Comparison of ENCODE assay signal across 9 cellular contexts in the genomic region with DNA sequence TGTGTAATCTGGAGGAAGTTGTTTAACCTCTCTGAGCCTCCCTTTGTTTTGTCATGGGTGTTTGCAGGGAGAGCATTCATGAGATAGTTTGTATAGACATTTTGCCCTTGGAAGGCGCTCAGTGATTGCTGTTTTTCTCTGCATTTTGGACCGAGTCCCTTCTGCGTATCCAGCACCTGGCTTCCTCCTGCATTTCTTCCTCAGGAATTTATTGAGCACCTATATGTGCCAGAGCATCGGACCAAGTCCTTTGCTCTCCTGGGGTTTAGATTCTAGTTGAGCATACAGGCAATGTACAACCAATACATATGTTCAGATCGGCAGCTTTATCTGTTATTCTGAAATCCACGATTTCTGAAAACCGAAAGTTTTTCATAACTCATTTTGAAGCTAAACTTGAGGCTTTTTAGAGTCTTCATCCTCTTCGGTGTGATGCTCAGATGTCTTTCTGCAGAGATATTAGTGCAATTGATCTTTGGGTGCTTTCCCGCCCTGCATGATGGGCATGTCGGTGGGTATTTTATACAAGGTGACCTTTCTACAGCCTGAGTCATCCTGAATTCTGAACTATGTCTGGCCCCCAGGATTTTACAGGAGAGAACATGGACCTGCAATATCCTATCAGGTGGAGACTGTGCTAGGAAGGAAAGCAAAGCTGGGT. TPM values are rescaled to one million over a fixed set of nuclear protein-coding genes. Genes with fewer than 3 reads are reported as not detected.
DNase-seq lines count a peak whose midpoint lies in the region; ATAC-seq lines count a peak whose summit lies in the region.
"Had no signal": no experiment of that assay in that cellular context is flagged by ENCODE, and none has a peak within 500 bp of the region (broad histone marks: within the 10 kb centered on the region; RNA-seq: fewer than 3 reads in every experiment).

No MANE protein-coding gene starts in this region.

- WGBS in thymus, result 92% methylated on average over 10 of the region's 10 CpGs

- H3K27me3 Mint-ChIP-seq in activated CD4-positive, alpha-beta T cell treated with anti-CD3 and anti-CD28 coated beads for 36 hours, result no peaks in the 10 kb centered on the region
- no peaks in the 10 kb centered on the region for H3K27me3 Mint-ChIP-seq in activated naive CD4-positive, alpha-beta T cell treated with anti-CD3 and anti-CD28 coated beads, Interleukin-2, amount 50 U/mL, for 24 hours
- no peaks in the 10 kb centered on the region for H3K27me3 Mint-ChIP-seq in memory B cell

- peak overlapping the region; percentile 90 for H3K4me3 Mint-ChIP-seq in activated CD4-positive, alpha-beta T cell treated with anti-CD3 and anti-CD28 coated beads for 36 hours
- peak overlapping the region; percentile 93 for H3K4me3 Mint-ChIP-seq in activated naive CD4-positive, alpha-beta T cell treated with anti-CD3 and anti-CD28 coated beads, Interleukin-2, amount 50 U/mL, for 24 hours
- peak overlapping the region; percentile 67 for H3K4me3 Mint-ChIP-seq in memory B cell

- H3K9me3 ChIP-seq in thymus (ENCODE audit: control insufficient read depth), result no peaks in the 10 kb centered on the region

- no peaks in the 10 kb centered on the region for H3K9me3 Mint-ChIP-seq in activated CD4-positive, alpha-beta T cell treated with anti-CD3 and anti-CD28 coated beads for 36 hours (ENCODE audit: low read depth)
- no peaks in the 10 kb centered on the region for H3K9me3 Mint-ChIP-seq in activated naive CD4-positive, alpha-beta T cell treated with anti-CD3 and anti-CD28 coated beads, Interleukin-2, amount 50 U/mL, for 24 hours
- no peaks in the 10 kb centered on the region for H3K9me3 Mint-ChIP-seq in memory B cell

- CTCF ChIA-PET in activated CD4-positive, alpha-beta T cell treated with anti-CD3 and anti-CD28 coated beads for 36 hours (lab: Charles Lee), result interaction anchor here (0.7 to 5.6 kb wide), 22 partner anchors 10 to 138 kb away, joined by 3 to 80 read pairs (median 4); no protein-coding TSS in a partner anchor

- DNase-seq in activated CD4-positive, alpha-beta T cell treated with anti-CD3 and anti-CD28 coated beads for 36 hours, result peak; percentile 77
- DNase-seq in activated CD4-positive, alpha-beta T cell treated with anti-CD3 and anti-CD28 coated beads for 1 hour, result no peak
- DNase-seq in memory B cell (ENCODE audit: low spot score in 2 of 2) (no peak), germinal center (ENCODE audit: low spot score) (no peak), NCI-H82 treated with DMSO at 0.1 percent for 48 hours (lab: John Stamatoyannopoulos, UW; ENCODE audit: unreplicated experiment) (no peak)
- DNase-seq: NCI-H345 had no signal

- POLR2A ChIA-PET in activated CD4-positive, alpha-beta T cell treated with anti-CD3 and anti-CD28 coated beads for 36 hours (lab: Charles Lee), result interaction anchor here (0.6 to 6.1 kb wide), 24 partner anchors 9 to 1957 kb away, joined by 3 to 111 read pairs (median 4); a partner anchor contains a TSS

- no peaks in the 10 kb centered on the region for H3K36me3 ChIP-seq in thymus (ENCODE audit: control insufficient read depth, insufficient read depth)

- intact Hi-C loops in activated CD4-positive, alpha-beta T cell treated with anti-CD3 and anti-CD28 coated beads for 36 hours (cut with DNase I, micrococcal nuclease), result loop anchor here (1.0 to 5.0 kb wide), 13 partner anchors 49 to 720 kb away; a partner anchor contains a TSS

- peak overlapping the region; percentile 55 for H3K27ac ChIP-seq in thymus (ENCODE audit: low read depth)

- H3K4me1 ChIP-seq in thymus (ENCODE audit: control insufficient read depth, insufficient read depth, low read length), result peaks cover 11% of the 10 kb centered on the region

- peaks cover 72% of the 10 kb centered on the region for H3K36me3 Mint-ChIP-seq in activated CD4-positive, alpha-beta T cell treated with anti-CD3 and anti-CD28 coated beads for 36 hours (ENCODE audit: low read depth)
- peaks cover 34% of the 10 kb centered on the region for H3K36me3 Mint-ChIP-seq in activated naive CD4-positive, alpha-beta T cell treated with anti-CD3 and anti-CD28 coated beads, Interleukin-2, amount 50 U/mL, for 24 hours
- H3K36me3 Mint-ChIP-seq in memory B cell, result no peaks in the 10 kb centered on the region

- H3K27ac Mint-ChIP-seq in activated CD4-positive, alpha-beta T cell treated with anti-CD3 and anti-CD28 coated beads for 36 hours, result peak overlapping the region; percentile 97
- H3K27ac Mint-ChIP-seq in activated naive CD4-positive, alpha-beta T cell treated with anti-CD3 and anti-CD28 coated beads, Interleukin-2, amount 50 U/mL, for 24 hours, result peak overlapping the region; percentile 99
- peak overlapping the region; percentile 64 for H3K27ac Mint-ChIP-seq in memory B cell

- H3K27me3 ChIP-seq in thymus (ENCODE audit: control insufficient read depth, insufficient read depth), result peaks cover 13% of the 10 kb centered on the region

- no peak overlapping the region for H3K4me3 ChIP-seq in thymus (ENCODE audit: low read length)

- H3K4me1 Mint-ChIP-seq in activated CD4-positive, alpha-beta T cell treated with anti-CD3 and anti-CD28 coated beads for 36 hours, result peaks cover 75% of the 10 kb centered on the region
- peaks cover 63% of the 10 kb centered on the region for H3K4me1 Mint-ChIP-seq in activated naive CD4-positive, alpha-beta T cell treated with anti-CD3 and anti-CD28 coated beads, Interleukin-2, amount 50 U/mL, for 24 hours
- H3K4me1 Mint-ChIP-seq in memory B cell, result peaks cover 39% of the 10 kb centered on the region

- peak; percentile 49 for ATAC-seq in activated CD4-positive, alpha-beta T cell treated with anti-CD3 and anti-CD28 coated beads for 36 hours
- ATAC-seq in memory B cell (ENCODE audit: low read depth) (no peak), GM18907 (IDR thresholded peaks at IDR 0.05; ENCODE audit: unreplicated experiment) (no peak)

RNA-seq across cellular contexts. Expression of a gene that starts 4.1 kb away (rescaled TPM):
- total RNA-seq in activated CD4-positive, alpha-beta T cell treated with anti-CD3 and anti-CD28 coated beads for 36 hours, result 100 to 1,000 TPM; 185 to 229 TPM
- polyA plus RNA-seq in thymus, result 36.8 TPM

RNA-seq across cellular contexts. Expression of a gene that starts 49.3 kb away (rescaled TPM):
- total RNA-seq in activated CD4-positive, alpha-beta T cell treated with anti-CD3 and anti-CD28 coated beads for 36 hours, result 100 to 1,000 TPM; 110 to 127 TPM
- polyA plus RNA-seq in thymus, result 69.5 TPM
